ENCODE assay signal across 20 cellular contexts in the genomic region with DNA sequence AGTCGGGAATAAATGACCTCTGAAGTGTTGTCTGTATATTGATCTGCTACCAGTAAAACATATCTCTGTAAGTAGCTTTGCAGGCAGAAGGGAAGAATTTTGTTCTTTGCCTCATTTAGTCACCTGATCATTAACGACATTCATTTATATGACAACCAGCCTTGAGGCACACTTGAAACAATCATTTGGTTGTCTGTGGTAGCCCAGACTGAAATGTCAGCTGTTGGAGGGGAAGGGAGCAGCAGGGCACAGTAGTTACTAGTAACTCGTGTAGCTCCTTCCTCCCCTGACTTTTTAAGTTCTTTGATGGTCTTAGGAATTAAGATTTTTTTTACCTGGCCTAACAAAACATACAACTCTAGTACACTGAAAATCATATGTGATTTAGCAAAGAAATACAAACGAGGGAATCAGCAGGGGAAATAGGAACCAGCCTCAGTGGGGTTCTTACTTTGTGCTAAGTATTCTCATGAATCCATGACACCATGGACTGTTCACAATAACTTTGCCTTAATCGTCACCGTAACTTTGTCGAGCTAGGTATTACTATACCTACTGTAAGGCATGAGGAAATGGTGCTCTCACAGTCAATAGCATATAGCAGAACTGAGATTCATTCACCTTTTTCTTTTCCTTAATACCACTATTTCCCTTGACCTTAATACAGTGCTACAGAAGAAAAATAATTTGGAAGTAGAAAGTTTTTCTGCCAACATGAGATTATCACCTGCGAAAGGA. TPM values are rescaled to one million over a fixed set of nuclear protein-coding genes. Genes with fewer than 3 reads are reported as not detected.
DNase-seq lines count a peak whose midpoint lies in the region; ATAC-seq and TF ChIP-seq lines count a peak whose summit lies in the region.
"Had no signal": no experiment of that assay in that cellular context is flagged by ENCODE, and none has a peak within 500 bp of the region (broad histone marks: within the 10 kb centered on the region; RNA-seq: fewer than 3 reads in every experiment).

No MANE protein-coding gene starts in this region.

- intact Hi-C loops in PC-3 (cut with micrococcal nuclease), result no loop called here

- H3K9ac ChIP-seq in PC-3 (ENCODE audit: low read length), result no peak overlapping the region

- no TSS peak for BruUV-seq in PC-3 (replicated peaks; lab: Mats Ljungman, UMichigan)

- no peaks in the 10 kb centered on the region for H3K36me3 ChIP-seq in PC-3 (ENCODE audit: low read depth, low read length)
- H3K36me3 ChIP-seq: ascending aorta, pancreas had no signal

- no peaks in the 10 kb centered on the region for H3K9me3 Mint-ChIP-seq in activated T-cell treated with anti-CD3 and anti-CD28 coated beads, Interleukin-2, amount 50 U/mL, for 4 hours
- peaks cover 1% of the 10 kb centered on the region for H3K9me3 Mint-ChIP-seq in activated naive CD8-positive, alpha-beta T cell treated with anti-CD3 and anti-CD28 coated beads, Interleukin-2, amount 10 ng/mL, durations not matched to agents 7 days and 5 days
- H3K9me3 Mint-ChIP-seq in stimulated activated naive B cell treated with anti-CD40 and anti-IgM and Interleukin-4, amounts not matched to agents 10 μg/mL and 1 μg/mL and 100 μg/mL, for 72 hours, result no peaks in the 10 kb centered on the region
- no peaks in the 10 kb centered on the region for H3K9me3 Mint-ChIP-seq in osteocyte (ENCODE audit: unreplicated experiment)
- H3K9me3 Mint-ChIP-seq: immature natural killer cell had no signal

- CTCF ChIA-PET in PC-3 (lab: Charles Lee), result no interaction called here

- no peak overlapping the region for H2AFZ ChIP-seq in PC-3 (ENCODE audit: low read length)

- peak overlapping the region; percentile 22 for H3K27ac Mint-ChIP-seq in activated naive CD8-positive, alpha-beta T cell treated with anti-CD3 and anti-CD28 coated beads, Interleukin-2, amount 10 ng/mL, durations not matched to agents 7 days and 5 days
- H3K27ac Mint-ChIP-seq in stimulated activated naive B cell treated with anti-CD40 and anti-IgM and Interleukin-4, amounts not matched to agents 10 μg/mL and 1 μg/mL and 100 μg/mL, for 72 hours, result no peak overlapping the region
- no peak overlapping the region for H3K27ac Mint-ChIP-seq in osteocyte (ENCODE audit: unreplicated experiment)

- H3K4me1 ChIP-seq in PC-3 (ENCODE audit: insufficient read depth, low read length), result 0 out of 2 replicates have a peak, but pooled peaks cover 3% of the 10 kb centered on the region
- H3K4me1 ChIP-seq: ascending aorta, Caco-2, pancreas had no signal

- H3K4me1 Mint-ChIP-seq in activated T-cell treated with anti-CD3 and anti-CD28 coated beads, Interleukin-2, amount 50 U/mL, for 4 hours (ENCODE audit: low read depth), result peaks cover 42% of the 10 kb centered on the region
- peaks cover 37% of the 10 kb centered on the region for H3K4me1 Mint-ChIP-seq in activated naive CD8-positive, alpha-beta T cell treated with anti-CD3 and anti-CD28 coated beads, Interleukin-2, amount 10 ng/mL, durations not matched to agents 7 days and 5 days
- peaks cover 6 to 11% of the 10 kb centered on the region in 2 donors for H3K4me1 Mint-ChIP-seq in stimulated activated naive B cell treated with anti-CD40 and anti-IgM and Interleukin-4, amounts not matched to agents 10 μg/mL and 1 μg/mL and 100 μg/mL, for 72 hours
- peaks cover 2% of the 10 kb centered on the region for H3K4me1 Mint-ChIP-seq in osteocyte (ENCODE audit: unreplicated experiment)

- DNase-seq in activated T-cell treated with anti-CD3 and anti-CD28 coated beads, Interleukin-2, amount 50 U/mL, for 4 hours, result no peak
- DNase-seq in activated T-cell treated with anti-CD3 and anti-CD28 coated beads for 4 hours, result no peak
- DNase-seq in PC-3, result no peak
- DNase-seq in activated naive CD8-positive, alpha-beta T cell treated with anti-CD3 and anti-CD28 coated beads, Interleukin-2, amount 10 ng/mL, durations not matched to agents 7 days and 5 days, result no peak
- DNase-seq in stimulated activated naive B cell treated with anti-CD40 and anti-IgM and Interleukin-4, amounts not matched to agents 10 μg/mL and 1 μg/mL and 100 μg/mL, for 72 hours, result no peak
- no peak for DNase-seq in osteocyte (ENCODE audit: extremely low spot score, unreplicated experiment)
- no peak for DNase-seq in SHP77 treated with DMSO at 0.1 percent for 48 hours (lab: John Stamatoyannopoulos, UW)
- DNase-seq: Caco-2; effector CD8-positive, alpha-beta T cell; HCEC 1CT; head of caudate nucleus; immature natural killer cell; NCI-H1930; NCI-H524; pancreas; stimulated activated CD4-positive, alpha-beta T cell treated with anti-CD3 and anti-CD28 coated beads, Interleukin-2, amount 100 ng/mL, for 24 hours had no signal

- H3K9me3 ChIP-seq in PC-3 (ENCODE audit: low read length), result no peaks in the 10 kb centered on the region
- H3K9me3 ChIP-seq: ascending aorta, Caco-2, pancreas had no signal

- ATAC-seq in activated T-cell treated with anti-CD3 and anti-CD28 coated beads, Interleukin-2, amount 50 U/mL, for 4 hours, result peak; percentile 28 to 37
- ATAC-seq in PC-3 (peak; percentile 21; the same call in 1 of the 2 replicates), HG02870 (IDR thresholded peaks at IDR 0.05; ENCODE audit: unreplicated experiment) (no peak)
- ATAC-seq in activated naive CD8-positive, alpha-beta T cell treated with anti-CD3 and anti-CD28 coated beads, Interleukin-2, amount 10 ng/mL, durations not matched to agents 7 days and 5 days (ENCODE audit: low read depth), result peak; percentile 17
- peak; percentile 62 to 71 for ATAC-seq in stimulated activated naive B cell treated with anti-CD40 and anti-IgM and Interleukin-4, amounts not matched to agents 10 μg/mL and 1 μg/mL and 100 μg/mL, for 72 hours (replicated peaks)
- ATAC-seq: pancreas, Right ventricle myocardium inferior had no signal

- H4K20me1 ChIP-seq in PC-3 (ENCODE audit: low read length), result no peaks in the 10 kb centered on the region

- H3K4me2 ChIP-seq in PC-3 (ENCODE audit: low read length), result no peak overlapping the region

- no peaks in the 10 kb centered on the region for H3K27me3 ChIP-seq in PC-3 (ENCODE audit: low read length)
- H3K27me3 ChIP-seq: ascending aorta, pancreas had no signal

- no peak overlapping the region for H3K4me3 ChIP-seq in PC-3 (ENCODE audit: low read length)
- H3K4me3 ChIP-seq: ascending aorta, lung, pancreas had no signal

- H3K9me2 ChIP-seq in PC-3 (replicated peaks; ENCODE audit: low read length), result no peaks in the 10 kb centered on the region

- H3F3A ChIP-seq in PC-3 (ENCODE audit: low read length, unreplicated experiment), result no peaks in the 10 kb centered on the region

- no peak overlapping the region for H3K27ac ChIP-seq in PC-3 (ENCODE audit: low read length)
- H3K27ac ChIP-seq: ascending aorta, pancreas had no signal

- peaks cover 3% of the 10 kb centered on the region for H3K27me3 Mint-ChIP-seq in activated T-cell treated with anti-CD3 and anti-CD28 coated beads, Interleukin-2, amount 50 U/mL, for 4 hours (ENCODE audit: low read depth)
- H3K27me3 Mint-ChIP-seq in activated naive CD8-positive, alpha-beta T cell treated with anti-CD3 and anti-CD28 coated beads, Interleukin-2, amount 10 ng/mL, durations not matched to agents 7 days and 5 days, result no peaks in the 10 kb centered on the region
- no peaks in the 10 kb centered on the region for H3K27me3 Mint-ChIP-seq in stimulated activated naive B cell treated with anti-CD40 and anti-IgM and Interleukin-4, amounts not matched to agents 10 μg/mL and 1 μg/mL and 100 μg/mL, for 72 hours
- H3K27me3 Mint-ChIP-seq in osteocyte (ENCODE audit: unreplicated experiment), result peaks cover 43% of the 10 kb centered on the region

- TF ChIP-seq CTCF in PC-3 (conservative IDR thresholded peaks at IDR 0.05; ENCODE audit: low read depth, low read length), result no peak
- no peak for TF ChIP-seq CTCF in osteocyte (IDR thresholded peaks at IDR 0.05)

- POLR2A ChIA-PET in PC-3 (lab: Charles Lee; ENCODE audit: unreplicated experiment), result no interaction called here
- POLR2A ChIA-PET in activated naive CD8-positive, alpha-beta T cell treated with anti-CD3 and anti-CD28 coated beads, Interleukin-2, amount 10 ng/mL, durations not matched to agents 7 days and 5 days (lab: Charles Lee), result interaction anchor here (1.2 kb wide), 1 partner anchor 19 kb away, joined by 4 read pairs; no protein-coding TSS in a partner anchor

- peak overlapping the region; percentile 42 for H3K4me3 Mint-ChIP-seq in activated T-cell treated with anti-CD3 and anti-CD28 coated beads, Interleukin-2, amount 50 U/mL, for 4 hours
- H3K4me3 Mint-ChIP-seq in activated naive CD8-positive, alpha-beta T cell treated with anti-CD3 and anti-CD28 coated beads, Interleukin-2, amount 10 ng/mL, durations not matched to agents 7 days and 5 days, result peak overlapping the region; percentile 10
- H3K4me3 Mint-ChIP-seq in stimulated activated naive B cell treated with anti-CD40 and anti-IgM and Interleukin-4, amounts not matched to agents 10 μg/mL and 1 μg/mL and 100 μg/mL, for 72 hours, result no peak overlapping the region
- no peak overlapping the region for H3K4me3 Mint-ChIP-seq in osteocyte (ENCODE audit: unreplicated experiment)

- no peaks in the 10 kb centered on the region for H3K79me2 ChIP-seq in PC-3 (ENCODE audit: low read length)

- H3K36me3 Mint-ChIP-seq in activated T-cell treated with anti-CD3 and anti-CD28 coated beads, Interleukin-2, amount 50 U/mL, for 4 hours (ENCODE audit: insufficient read depth), result peaks cover 33% of the 10 kb centered on the region
- peaks cover 27% of the 10 kb centered on the region for H3K36me3 Mint-ChIP-seq in activated naive CD8-positive, alpha-beta T cell treated with anti-CD3 and anti-CD28 coated beads, Interleukin-2, amount 10 ng/mL, durations not matched to agents 7 days and 5 days
- H3K36me3 Mint-ChIP-seq in stimulated activated naive B cell treated with anti-CD40 and anti-IgM and Interleukin-4, amounts not matched to agents 10 μg/mL and 1 μg/mL and 100 μg/mL, for 72 hours, result peaks cover 3 to 4% of the 10 kb centered on the region in 2 donors
- H3K36me3 Mint-ChIP-seq in osteocyte (ENCODE audit: unreplicated experiment), result no peaks in the 10 kb centered on the region

RNA-seq across cellular contexts. Expression of a gene that starts 6.4 kb away (rescaled TPM):
- total RNA-seq in activated T-cell treated with anti-CD3 and anti-CD28 coated beads, Interleukin-2, amount 50 U/mL, for 4 hours, result 10 to 100 TPM; 75.9 to 87.4 (median 81.2) TPM
- 0.81 TPM in 1 of 2 replicates, not detected in the other for total RNA-seq in PC-3 (2014; rRNA removed)
- 10 to 100 TPM; 14.5 to 15.2 TPM for total RNA-seq in activated naive CD8-positive, alpha-beta T cell treated with anti-CD3 and anti-CD28 coated beads, Interleukin-2, amount 10 ng/mL, durations not matched to agents 7 days and 5 days
- total RNA-seq in osteocyte, result not detected in 2 replicates
- total RNA-seq: ascending aorta had no signal

Comparison
In these comparisons a context has a peak if more than half of its experiments do, and no peak if none do; other contexts are left out.
1. H3K4me3 Mint-ChIP-seq: peak in activated T-cell treated with anti-CD3 and anti-CD28 coated beads, Interleukin-2, amount 50 U/mL, for 4 hours (single experiment) and activated naive CD8-positive, alpha-beta T cell treated with anti-CD3 and anti-CD28 coated beads, Interleukin-2, amount 10 ng/mL, durations not matched to agents 7 days and 5 days (single experiment); none in stimulated activated naive B cell treated with anti-CD40 and anti-IgM and Interleukin-4, amounts not matched to agents 10 μg/mL and 1 μg/mL and 100 μg/mL, for 72 hours (0 of 2) and osteocyte (single experiment).